8 cellular contexts compared by ENCODE assay signal in the genomic region with DNA sequence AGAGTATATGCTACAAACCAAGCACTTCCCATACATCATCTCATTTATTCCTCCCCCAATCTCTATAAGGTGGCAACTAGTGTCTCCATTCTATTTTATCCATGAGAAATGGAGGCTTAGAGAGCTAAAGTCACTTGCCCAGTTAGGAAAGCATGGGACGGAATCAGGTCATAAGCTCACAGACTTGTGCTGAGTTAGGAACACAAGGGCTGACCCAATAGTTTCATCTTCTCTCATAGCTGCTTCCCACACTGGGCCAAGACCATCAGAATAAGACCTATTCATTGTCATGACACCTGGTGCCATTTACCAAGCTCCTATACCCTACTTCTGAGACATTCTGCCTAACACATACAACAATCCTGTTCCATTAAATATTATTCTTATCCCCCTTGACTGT.
"Had no signal": no experiment of that assay in that cellular context is flagged by ENCODE, and none has a peak within 500 bp of the region (broad histone marks: within the 10 kb centered on the region; RNA-seq: fewer than 3 reads in every experiment).

No MANE protein-coding gene starts in this region.

- H3K27ac ChIP-seq: GM23248, HL-60 had no signal

- H3K9me3 ChIP-seq: HAP-1 had no signal

- H3K4me3 ChIP-seq: GM23248, HAP-1 had no signal

- H3K36me3 ChIP-seq: HAP-1 had no signal

- DNase-seq: GM23248, GOT3, H7, HFFc6 had no signal

- ATAC-seq: HCT116, HepG2 had no signal
